In genomic region chr2:200828104-200828503, GRCh38 we compare ENCODE assay signal across 13 cellular contexts.
"Had no signal": no experiment of that assay in that cellular context is flagged by ENCODE, and none has a peak within 500 bp of the region (broad histone marks: within the 10 kb centered on the region; RNA-seq: fewer than 3 reads in every experiment).

No MANE protein-coding gene starts in this region.

- H3K27me3 ChIP-seq: heart left ventricle had no signal

- DNase-seq: activated CD4-positive, alpha-beta T cell treated with anti-CD3 and anti-CD28 coated beads for 48 hours; activated naive CD4-positive, alpha-beta T cell treated with anti-CD3 and anti-CD28 coated beads, Interleukin-2, amount 10 ng/mL, durations not matched to agents 7 days and 5 days; amniotic stem cell; effector CD8-positive, alpha-beta T cell; heart left ventricle; left cardiac atrium; lower lobe of right lung; midbrain; stimulated activated CD4-positive, alpha-beta T cell treated with anti-CD3 and anti-CD28 coated beads, Interleukin-12 subunit alpha, Interleukin-12 subunit beta, amount 100 ng/mL, for 4 hours; stimulated activated CD4-positive, alpha-beta T cell treated with anti-CD3 and anti-CD28 coated beads, Interleukin-2, amount 100 ng/mL, for 24 hours had no signal

- H3K9me3 Mint-ChIP-seq: activated naive CD4-positive, alpha-beta T cell treated with anti-CD3 and anti-CD28 coated beads, Interleukin-2, amount 10 ng/mL, durations not matched to agents 7 days and 5 days; T-helper 1 cell treated with Interleukin-12 subunit alpha and Interleukin-12 subunit beta and Interleukin-4 antibody, amounts not matched to agents 30 μg/mL and 1 μg/mL, for 36 hours had no signal

- H3K4me1 Mint-ChIP-seq: activated naive CD4-positive, alpha-beta T cell treated with anti-CD3 and anti-CD28 coated beads, Interleukin-2, amount 10 ng/mL, durations not matched to agents 7 days and 5 days had no signal

- H3K9me3 ChIP-seq: heart left ventricle, lower lobe of right lung had no signal

- H3K4me3 Mint-ChIP-seq: activated naive CD4-positive, alpha-beta T cell treated with anti-CD3 and anti-CD28 coated beads, Interleukin-2, amount 10 ng/mL, durations not matched to agents 7 days and 5 days; T-helper 1 cell treated with Interleukin-12 subunit alpha and Interleukin-12 subunit beta and Interleukin-4 antibody, amounts not matched to agents 30 μg/mL and 1 μg/mL, for 36 hours had no signal

- H2AFZ ChIP-seq: parathyroid adenoma had no signal

- H3K9ac ChIP-seq: parathyroid adenoma had no signal

- FAIRE-seq: frontal cortex had no signal

- H3K27ac ChIP-seq: heart left ventricle, lower lobe of right lung, parathyroid adenoma had no signal

- H3K4me3 ChIP-seq: heart left ventricle, lower lobe of right lung had no signal

- H3K27ac Mint-ChIP-seq: activated naive CD4-positive, alpha-beta T cell treated with anti-CD3 and anti-CD28 coated beads, Interleukin-2, amount 10 ng/mL, durations not matched to agents 7 days and 5 days; T-helper 1 cell treated with Interleukin-12 subunit alpha and Interleukin-12 subunit beta and Interleukin-4 antibody, amounts not matched to agents 30 μg/mL and 1 μg/mL, for 36 hours had no signal

- H3K4me1 ChIP-seq: lower lobe of right lung, parathyroid adenoma had no signal

- ATAC-seq: left cardiac atrium, lower lobe of right lung had no signal
